In the genomic region with DNA sequence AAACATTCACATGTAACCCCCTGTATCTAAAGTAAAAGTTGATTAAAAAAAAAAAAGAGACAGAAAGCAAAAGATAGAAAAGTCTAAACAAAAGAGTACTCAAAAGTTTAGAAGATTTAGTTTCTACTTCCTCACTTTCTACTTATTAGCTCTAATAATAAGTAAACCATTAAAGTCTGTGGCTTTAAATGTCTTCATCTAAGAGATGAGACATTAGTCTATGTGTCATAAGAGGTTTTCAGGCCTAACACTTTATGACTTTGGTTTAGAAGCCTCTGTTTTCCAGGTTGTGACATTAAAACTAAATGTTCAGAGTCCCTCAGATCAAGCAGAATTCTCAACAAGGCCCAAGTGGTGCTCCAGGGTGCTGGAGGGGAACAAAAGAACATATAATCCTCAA, we compare ENCODE assay signal across 14 cellular contexts. TPM values are rescaled to one million over a fixed set of nuclear protein-coding genes. Genes with fewer than 3 reads are reported as not detected.
DNase-seq lines count a peak whose midpoint lies in the region; ATAC-seq and TF ChIP-seq lines count a peak whose summit lies in the region.
"Had no signal": no experiment of that assay in that cellular context is flagged by ENCODE, and none has a peak within 500 bp of the region (broad histone marks: within the 10 kb centered on the region; RNA-seq: fewer than 3 reads in every experiment).

No MANE protein-coding gene starts in this region.

- no peaks in the 10 kb centered on the region for H3K36me3 Mint-ChIP-seq in progenitor cell of endocrine pancreas (ENCODE audit: insufficient read depth)

- H3K9ac ChIP-seq in Karpas-422 (ENCODE audit: low read length) = no peak overlapping the region

- H3K9me2 ChIP-seq in Karpas-422 (replicated peaks; ENCODE audit: insufficient read depth, low read length) = no peaks in the 10 kb centered on the region

- H4K20me1 ChIP-seq in Karpas-422 (ENCODE audit: insufficient read depth, low read depth, low read length) = no peaks in the 10 kb centered on the region

- ATAC-seq in GM18508 (IDR thresholded peaks at IDR 0.05; ENCODE audit: insufficient read depth, unreplicated experiment) (peak; percentile 99), GM21390 (IDR thresholded peaks at IDR 0.05; ENCODE audit: unreplicated experiment) (peak; percentile 96), HG03039 (IDR thresholded peaks at IDR 0.05; ENCODE audit: unreplicated experiment) (peak; percentile 64)
- ATAC-seq: activated naive CD8-positive, alpha-beta T cell treated with anti-CD3 and anti-CD28 coated beads, Interleukin-2, amount 50 U/mL, for 24 hours; foreskin keratinocyte; left lung; stimulated activated naive CD8-positive, alpha-beta T cell treated with anti-CD3 and anti-CD28 coated beads, Interleukin-15, Interleukin-2, amounts not matched to agents 100 U/mL and 50 U/mL, for 24 hours had no signal

- TF ChIP-seq CTCF in progenitor cell of endocrine pancreas (IDR thresholded peaks at IDR 0.05; ENCODE audit: unreplicated experiment) = no peak

- H3K36me3 ChIP-seq in Karpas-422 (ENCODE audit: insufficient read depth, low read length) = no peaks in the 10 kb centered on the region
- H3K36me3 ChIP-seq: left lung, neutrophil had no signal

- H3K4me2 ChIP-seq in Karpas-422 (ENCODE audit: low read depth, low read length, poor library complexity, severe bottlenecking) = no peak overlapping the region

- no peaks in the 10 kb centered on the region for H3K9me3 ChIP-seq in Karpas-422 (ENCODE audit: low read length)
- H3K9me3 ChIP-seq: left lung, neutrophil had no signal

- H3K4me1 ChIP-seq in Karpas-422 (ENCODE audit: low read length) = peaks cover 52% of the 10 kb centered on the region
- H3K4me1 ChIP-seq: left lung had no signal

- H3K27me3 Mint-ChIP-seq in progenitor cell of endocrine pancreas = no peaks in the 10 kb centered on the region
- H3K27me3 Mint-ChIP-seq: activated naive CD8-positive, alpha-beta T cell treated with anti-CD3 and anti-CD28 coated beads, Interleukin-2, amount 50 U/mL, for 24 hours had no signal

- no peak overlapping the region for H3K4me3 Mint-ChIP-seq in progenitor cell of endocrine pancreas (ENCODE audit: low read depth)
- H3K4me3 Mint-ChIP-seq: activated naive CD8-positive, alpha-beta T cell treated with anti-CD3 and anti-CD28 coated beads, Interleukin-2, amount 50 U/mL, for 24 hours had no signal

- H3K4me3 ChIP-seq in Karpas-422 (ENCODE audit: low read length) = no peak overlapping the region
- H3K4me3 ChIP-seq: left lung had no signal

- DNase-seq in Karpas-422 = no peak
- no peak for DNase-seq in progenitor cell of endocrine pancreas (ENCODE audit: low spot score, unreplicated experiment)
- DNase-seq in AML-193 (lab: John Stamatoyannopoulos, UW) = no peak
- DNase-seq in NOMO-1 (lab: John Stamatoyannopoulos, UW; ENCODE audit: unreplicated experiment in 2 of 2) = no peak
- DNase-seq in NCI-H2196 treated with DMSO at 0.1 percent for 48 hours (lab: John Stamatoyannopoulos, UW; ENCODE audit: unreplicated experiment) = no peak
- DNase-seq: activated naive CD8-positive, alpha-beta T cell treated with anti-CD3 and anti-CD28 coated beads, Interleukin-2, amount 50 U/mL, for 24 hours; foreskin keratinocyte; left lung; NCI-H2081; stimulated activated naive CD8-positive, alpha-beta T cell treated with anti-CD3 and anti-CD28 coated beads, Interleukin-15, Interleukin-2, amounts not matched to agents 100 U/mL and 50 U/mL, for 24 hours had no signal

- no peak overlapping the region for H3K27ac Mint-ChIP-seq in progenitor cell of endocrine pancreas

- H3K79me2 ChIP-seq in Karpas-422 (ENCODE audit: low read length) = no peaks in the 10 kb centered on the region

- no peaks in the 10 kb centered on the region for H3K4me1 Mint-ChIP-seq in progenitor cell of endocrine pancreas (ENCODE audit: low read depth)

- H3K27ac ChIP-seq in Karpas-422 (ENCODE audit: low read length) = no peak overlapping the region; the same call in 1 of the 2 replicates
- H3K27ac ChIP-seq: foreskin keratinocyte, left lung, neutrophil had no signal

- no peaks in the 10 kb centered on the region for H3K27me3 ChIP-seq in Karpas-422 (ENCODE audit: low read length)
- H3K27me3 ChIP-seq: foreskin keratinocyte, left lung, neutrophil had no signal

- H3K9me3 Mint-ChIP-seq in progenitor cell of endocrine pancreas (ENCODE audit: low read depth) = no peaks in the 10 kb centered on the region
- H3K9me3 Mint-ChIP-seq: activated naive CD8-positive, alpha-beta T cell treated with anti-CD3 and anti-CD28 coated beads, Interleukin-2, amount 50 U/mL, for 24 hours had no signal

- H2AFZ ChIP-seq in Karpas-422 (ENCODE audit: low read length) = peak overlapping the region; percentile 38

RNA-seq across cellular contexts. Expression of gene GUCY1A1, which starts 42.2 kb away (rescaled TPM):
- 3.0 and 6.1 TPM in 2 replicates for total RNA-seq in Karpas-422 (2014; rRNA removed; shearing (Covaris generic); ENCODE audit: low replicate concordance)
- 4.0 and 4.7 TPM in 2 replicates for total RNA-seq in progenitor cell of endocrine pancreas
